Comparison of ENCODE assay signal across 19 cellular contexts in genomic region chr17:10270258-10270657, GRCh38.
"Had no signal": no experiment of that assay in that cellular context is flagged by ENCODE, and none has a peak within 500 bp of the region (broad histone marks: within the 10 kb centered on the region; RNA-seq: fewer than 3 reads in every experiment).

No MANE protein-coding gene starts in this region.

- H3K79me2 ChIP-seq: parathyroid adenoma had no signal

- H3K36me3 ChIP-seq: adrenal gland, upper lobe of right lung had no signal

- H3K4me3 ChIP-seq: adrenal gland, body of pancreas, testis, upper lobe of right lung had no signal

- H3K27ac Mint-ChIP-seq: activated T-helper 2 cell treated with anti-CD3 and anti-CD28 coated beads, Interferon-gamma antibody, Interleukin-2, Interleukin-4, amounts not matched to agents 10 μg/mL and 5 μg/mL and 100 μg/mL, durations not matched to agents 14 hours and 24 hours and 36 hours; effector memory CD8-positive, alpha-beta T cell; naive B cell; stimulated activated naive CD8-positive, alpha-beta T cell treated with anti-CD3 and anti-CD28 coated beads, Interleukin-15, Interleukin-2, amounts not matched to agents 100 ng/mL and 50 ng/mL, for 24 hours had no signal

- DNase-seq: activated CD4-positive, alpha-beta T cell treated with anti-CD3 and anti-CD28 coated beads, Interleukin-2, amount 50 U/mL, for 1 hour; activated naive CD4-positive, alpha-beta T cell treated with anti-CD3 and anti-CD28 coated beads, Interleukin-2, amount 50 U/mL, for 16 hours; activated T-cell treated with anti-CD3 and anti-CD28 coated beads for 4 hours; adrenal gland; body of pancreas; effector memory CD8-positive, alpha-beta T cell; foreskin fibroblast; kidney; naive B cell; retina; stimulated activated CD4-positive, alpha-beta T cell treated with anti-CD3 and anti-CD28 coated beads, Interleukin-2, amount 100 ng/mL, for 48 hours; stimulated activated CD8-positive, alpha-beta memory T cell treated with anti-CD3 and anti-CD28 coated beads, Interleukin-4, amount 100 ng/mL, for 48 hours; T-helper 2 cell; testis; upper lobe of right lung had no signal

- H3K27ac ChIP-seq: adrenal gland, body of pancreas, parathyroid adenoma, testis, upper lobe of right lung had no signal

- H2AFZ ChIP-seq: parathyroid adenoma had no signal

- H3K9ac ChIP-seq: parathyroid adenoma had no signal

- H3K9me3 Mint-ChIP-seq: activated T-helper 2 cell treated with anti-CD3 and anti-CD28 coated beads, Interferon-gamma antibody, Interleukin-2, Interleukin-4, amounts not matched to agents 10 μg/mL and 5 μg/mL and 100 μg/mL, durations not matched to agents 14 hours and 24 hours and 36 hours; central memory CD8-positive, alpha-beta T cell; effector memory CD8-positive, alpha-beta T cell had no signal

- H3K4me1 ChIP-seq: adrenal gland, body of pancreas, parathyroid adenoma, testis, upper lobe of right lung had no signal

- ATAC-seq: body of pancreas; effector memory CD8-positive, alpha-beta T cell; upper lobe of right lung had no signal

- H3K4me1 Mint-ChIP-seq: central memory CD8-positive, alpha-beta T cell; naive B cell had no signal

- H3K27me3 ChIP-seq: body of pancreas, testis, upper lobe of right lung had no signal

- H3K4me3 Mint-ChIP-seq: central memory CD8-positive, alpha-beta T cell; effector memory CD8-positive, alpha-beta T cell; naive B cell; stimulated activated naive CD8-positive, alpha-beta T cell treated with anti-CD3 and anti-CD28 coated beads, Interleukin-15, Interleukin-2, amounts not matched to agents 100 ng/mL and 50 ng/mL, for 24 hours had no signal

- H3K9me3 ChIP-seq: adrenal gland, body of pancreas, testis, upper lobe of right lung had no signal
